In genomic region chr11:73263640-73264039, GRCh38 we compare ENCODE assay signal across 23 cellular contexts. TPM values are rescaled to one million over a fixed set of nuclear protein-coding genes. Genes with fewer than 3 reads are reported as not detected.
"Had no signal": no experiment of that assay in that cellular context is flagged by ENCODE, and none has a peak within 500 bp of the region (broad histone marks: within the 10 kb centered on the region; RNA-seq: fewer than 3 reads in every experiment).

No MANE protein-coding gene starts in this region.

- H3K27me3 ChIP-seq: right lobe of liver, thyroid gland had no signal

- ATAC-seq: stimulated activated effector memory CD8-positive, alpha-beta T cell treated with anti-CD3 and anti-CD28 coated beads, Interleukin-12 subunit alpha, Interleukin-12 subunit beta, amount 100 ng/mL, for 72 hours; stimulated activated naive CD8-positive, alpha-beta T cell treated with anti-CD3 and anti-CD28 coated beads, Interleukin-15, Interleukin-2, amounts not matched to agents 100 U/mL and 50 U/mL, for 24 hours had no signal

- H3K36me3 ChIP-seq: heart right ventricle, left lung, lower lobe of right lung, pancreas, right lobe of liver, suprapubic skin, thyroid gland had no signal

- H3K27ac Mint-ChIP-seq: dendritic cell treated with granulocyte-macrophage colony-stimulating factor and Interleukin-4, amounts not matched to agents 40 ng/mL and 50 ng/mL, for 4 days; endodermal cell; memory B cell; mesothelial cell of epicardium; natural killer cell treated with Interleukin-12 subunit alpha and Interleukin-12 subunit beta and Interleukin-15 and Interleukin-18, amount 100 ng/mL, for 72 hours; progenitor cell of endocrine pancreas; stimulated activated effector memory CD8-positive, alpha-beta T cell treated with anti-CD3 and anti-CD28 coated beads, Interleukin-12 subunit alpha, Interleukin-12 subunit beta, amount 100 ng/mL, for 72 hours; type B pancreatic cell had no signal

- H3K9me3 Mint-ChIP-seq: dendritic cell treated with granulocyte-macrophage colony-stimulating factor and Interleukin-4, amounts not matched to agents 40 ng/mL and 50 ng/mL, for 4 days; endodermal cell; memory B cell; natural killer cell treated with Interleukin-12 subunit alpha and Interleukin-12 subunit beta and Interleukin-15 and Interleukin-18, amount 100 ng/mL, for 72 hours; stimulated activated effector memory CD8-positive, alpha-beta T cell treated with anti-CD3 and anti-CD28 coated beads, Interleukin-12 subunit alpha, Interleukin-12 subunit beta, amount 100 ng/mL, for 72 hours; type B pancreatic cell had no signal

- H3K27ac ChIP-seq: heart right ventricle, left lung, lower lobe of right lung, pancreas, right lobe of liver, suprapubic skin, thyroid gland had no signal

- H3K4me3 Mint-ChIP-seq: memory B cell; mesothelial cell of epicardium; natural killer cell treated with Interleukin-12 subunit alpha and Interleukin-12 subunit beta and Interleukin-15 and Interleukin-18, amount 100 ng/mL, for 72 hours; stimulated activated effector memory CD8-positive, alpha-beta T cell treated with anti-CD3 and anti-CD28 coated beads, Interleukin-12 subunit alpha, Interleukin-12 subunit beta, amount 100 ng/mL, for 72 hours had no signal

- H3K4me3 ChIP-seq: pancreas, right lobe of liver had no signal

- DNase-seq: occipital lobe; stimulated activated CD4-positive, alpha-beta T cell treated with anti-CD3 and anti-CD28 coated beads, Interleukin-4, amount 100 ng/mL, for 1 hour; stimulated activated CD8-positive, alpha-beta memory T cell treated with anti-CD3 and anti-CD28 coated beads, Interleukin-4, amount 100 ng/mL, for 48 hours; stimulated activated naive CD8-positive, alpha-beta T cell treated with anti-CD3 and anti-CD28 coated beads, Interleukin-15, Interleukin-2, amounts not matched to agents 100 U/mL and 50 U/mL, for 24 hours had no signal

- H3K36me3 Mint-ChIP-seq: memory B cell; mesothelial cell of epicardium; natural killer cell treated with Interleukin-12 subunit alpha and Interleukin-12 subunit beta and Interleukin-15 and Interleukin-18, amount 100 ng/mL, for 72 hours; stimulated activated effector memory CD8-positive, alpha-beta T cell treated with anti-CD3 and anti-CD28 coated beads, Interleukin-12 subunit alpha, Interleukin-12 subunit beta, amount 100 ng/mL, for 72 hours; type B pancreatic cell had no signal

- H3K4me1 ChIP-seq: right lobe of liver had no signal

- H3K4me1 Mint-ChIP-seq: endodermal cell; mesothelial cell of epicardium; stimulated activated effector memory CD8-positive, alpha-beta T cell treated with anti-CD3 and anti-CD28 coated beads, Interleukin-12 subunit alpha, Interleukin-12 subunit beta, amount 100 ng/mL, for 72 hours had no signal

- FAIRE-seq: colon, endothelial cell of umbilical vein, frontal cortex, pancreas, urothelium cell line had no signal

- H3K9me3 ChIP-seq: heart right ventricle, left lung, lower lobe of right lung, pancreas, right lobe of liver, suprapubic skin, thyroid gland had no signal

RNA-seq across cellular contexts. Expression of gene P2RY6, which starts 8.5 kb away (rescaled TPM):
- total RNA-seq: endothelial cell of umbilical vein; natural killer cell treated with Interleukin-12 subunit alpha and Interleukin-12 subunit beta and Interleukin-15 and Interleukin-18, amount 100 ng/mL, for 72 hours; occipital lobe had no signal

RNA-seq across cellular contexts. Expression of gene P2RY2, which starts 45.6 kb away (rescaled TPM):
- total RNA-seq: frontal cortex, occipital lobe had no signal
